ENCODE assay signal across 16 cellular contexts in genomic region chr19:30529876-30530275, GRCh38.
DNase-seq lines count a peak whose midpoint lies in the region; ATAC-seq and TF ChIP-seq lines count a peak whose summit lies in the region.
"Had no signal": no experiment of that assay in that cellular context is flagged by ENCODE, and none has a peak within 500 bp of the region (broad histone marks: within the 10 kb centered on the region; RNA-seq: fewer than 3 reads in every experiment).

No MANE protein-coding gene starts in this region.

- ATAC-seq in effector memory CD8-positive, alpha-beta T cell (replicated peaks) = no peak

- H3K36me3 ChIP-seq in right atrium auricular region (no peaks in the 10 kb centered on the region), WERI-Rb-1 (no peaks in the 10 kb centered on the region)
- H3K36me3 ChIP-seq: BLaER1 treated with 17β-estradiol and CSF1 and Interleukin-3, amounts not matched to agents 10 nM and 100 nM had no signal

- H3K36me3 Mint-ChIP-seq in nephron progenitor cell (ENCODE audit: low read depth) = no peaks in the 10 kb centered on the region
- no peaks in the 10 kb centered on the region for H3K36me3 Mint-ChIP-seq in effector memory CD8-positive, alpha-beta T cell (ENCODE audit: insufficient read depth)
- H3K36me3 Mint-ChIP-seq: CD4-positive, CD25-positive, alpha-beta regulatory T cell had no signal

- peaks cover 5% of the 10 kb centered on the region for H3K27me3 Mint-ChIP-seq in nephron progenitor cell (ENCODE audit: low read depth, poor library complexity)
- peaks cover 0 to 8% of the 10 kb centered on the region in 2 donors for H3K27me3 Mint-ChIP-seq in effector memory CD8-positive, alpha-beta T cell

- no peaks in the 10 kb centered on the region for H3K4me1 Mint-ChIP-seq in nephron progenitor cell
- H3K4me1 Mint-ChIP-seq in effector memory CD8-positive, alpha-beta T cell (ENCODE audit: low read depth in 2 of 2) = no peaks in the 10 kb centered on the region
- H3K4me1 Mint-ChIP-seq: CD4-positive, CD25-positive, alpha-beta regulatory T cell had no signal

- H3K27ac Mint-ChIP-seq in nephron progenitor cell = peak overlapping the region; percentile 51
- no peak overlapping the region for H3K27ac Mint-ChIP-seq in effector memory CD8-positive, alpha-beta T cell
- H3K27ac Mint-ChIP-seq: CD4-positive, CD25-positive, alpha-beta regulatory T cell; H9 had no signal

- peak; percentile 54 for DNase-seq in cardiac septum (ENCODE audit: low spot score)
- DNase-seq in right atrium auricular region (ENCODE audit: low spot score) = no peak
- DNase-seq in WERI-Rb-1 = peak; percentile 47
- no peak for DNase-seq in nephron progenitor cell
- no peak for DNase-seq in HK-2 (ENCODE audit: unreplicated experiment)
- no peak for DNase-seq in effector memory CD8-positive, alpha-beta T cell
- no peak for DNase-seq in activated CD4-positive, alpha-beta T cell treated with anti-CD3 and anti-CD28 coated beads, Interleukin-2, amount 50 U/mL, for 4 hours
- DNase-seq: 8988T; AML-193; CD4-positive, CD25-positive, alpha-beta regulatory T cell; DMS53; GF-D8; GOT3; H9 had no signal

- H3K9me3 ChIP-seq in right atrium auricular region (no peaks in the 10 kb centered on the region), WERI-Rb-1 (ENCODE audit: severe bottlenecking) (no peaks in the 10 kb centered on the region)
- H3K9me3 ChIP-seq: BLaER1 treated with 17β-estradiol and CSF1 and Interleukin-3, amounts not matched to agents 10 nM and 100 nM had no signal

- H3K9me3 Mint-ChIP-seq in nephron progenitor cell = no peaks in the 10 kb centered on the region
- peaks cover 0 to 6% of the 10 kb centered on the region in 2 donors for H3K9me3 Mint-ChIP-seq in effector memory CD8-positive, alpha-beta T cell
- H3K9me3 Mint-ChIP-seq: H9 had no signal

- H3K4me3 ChIP-seq in right atrium auricular region (no peak overlapping the region), WERI-Rb-1 (ENCODE audit: low read depth, low read length) (no peak overlapping the region)
- H3K4me3 ChIP-seq: BLaER1 treated with 17β-estradiol and CSF1 and Interleukin-3, amounts not matched to agents 10 nM and 100 nM had no signal

- no peak overlapping the region for H3K27ac ChIP-seq in right atrium auricular region
- peak overlapping the region; percentile 22; the same call in 1 of the 2 replicates for H3K27ac ChIP-seq in WERI-Rb-1
- H3K27ac ChIP-seq: BLaER1 treated with 17β-estradiol and CSF1 and Interleukin-3, amounts not matched to agents 10 nM and 100 nM; HL-60 had no signal

- intact Hi-C loops in cardiac septum (cut with DNase I) = no loop called here

- TF ChIP-seq CTCF in right atrium auricular region (IDR thresholded peaks at IDR 0.05) (no peak), WERI-Rb-1 (IDR thresholded peaks at IDR 0.05; ENCODE audit: low read depth, low read length) (no peak), nephron progenitor cell (IDR thresholded peaks at IDR 0.05) (no peak)

- H3K4me1 ChIP-seq in right atrium auricular region = no peaks in the 10 kb centered on the region

- H3K4me3 Mint-ChIP-seq in nephron progenitor cell = no peak overlapping the region
- H3K4me3 Mint-ChIP-seq in effector memory CD8-positive, alpha-beta T cell = no peak overlapping the region
- H3K4me3 Mint-ChIP-seq: CD4-positive, CD25-positive, alpha-beta regulatory T cell; H9 had no signal

- H3K27me3 ChIP-seq in right atrium auricular region (no peaks in the 10 kb centered on the region), WERI-Rb-1 (ENCODE audit: insufficient read depth, low read depth, severe bottlenecking) (no peaks in the 10 kb centered on the region)
- H3K27me3 ChIP-seq: BLaER1 treated with 17β-estradiol and CSF1 and Interleukin-3, amounts not matched to agents 10 nM and 100 nM had no signal

Comparison
In these comparisons a context has a peak if more than half of its experiments do, and no peak if none do; other contexts are left out.
1. DNase-seq: peak in cardiac septum (single experiment) and WERI-Rb-1 (single experiment); none in right atrium auricular region (single experiment), nephron progenitor cell (single experiment), HK-2 (single experiment), effector memory CD8-positive, alpha-beta T cell (0 of 3) and activated CD4-positive, alpha-beta T cell treated with anti-CD3 and anti-CD28 coated beads, Interleukin-2, amount 50 U/mL, for 4 hours (0 of 2).